Comparison of ENCODE assay signal across 1 cellular context in the genomic region with DNA sequence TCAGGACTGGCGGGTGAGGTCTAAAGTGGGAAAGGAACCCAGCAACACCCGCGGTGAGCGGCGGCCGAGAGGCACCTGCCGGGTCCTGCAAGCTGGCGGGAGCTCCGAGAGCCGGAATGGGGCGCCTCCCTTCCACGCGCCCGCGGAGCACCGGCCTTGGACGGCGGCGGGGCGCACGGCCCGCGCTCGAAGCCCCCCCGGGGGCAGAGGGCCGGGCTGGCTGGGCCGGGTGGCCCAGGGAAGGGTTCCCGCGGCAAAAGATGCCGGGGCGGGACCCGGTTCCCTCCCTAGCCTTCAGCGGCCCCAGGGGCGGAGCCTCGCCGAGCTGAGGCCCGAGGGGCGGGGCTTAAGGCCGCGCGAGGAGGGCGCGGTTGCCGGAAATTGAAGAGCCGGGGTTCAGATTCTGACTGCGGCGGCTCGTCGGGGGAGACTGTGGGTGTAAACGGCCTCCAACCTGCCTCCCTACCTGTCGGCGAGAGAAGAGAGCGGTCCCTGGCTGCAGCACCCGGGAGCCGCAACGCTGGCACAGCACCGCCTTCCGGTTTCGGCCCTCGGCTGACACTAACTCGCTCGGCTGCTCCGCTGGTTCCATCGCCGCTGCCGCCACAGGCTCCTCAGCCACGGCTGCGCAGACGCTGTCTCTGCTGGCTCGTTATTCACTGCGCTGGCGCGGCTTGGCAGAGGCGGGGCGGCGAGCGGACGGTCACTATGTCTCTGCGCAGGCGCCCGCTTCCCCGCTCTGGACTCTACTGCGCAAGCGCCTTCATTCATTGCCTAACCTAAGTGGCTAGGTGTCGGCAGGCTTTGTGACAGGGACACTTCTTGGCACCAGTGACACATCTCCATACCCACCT.
A peak's percentile ranks its signal among the peaks of the same experiment; 100 is the strongest.
TF ChIP-seq lines count a peak whose summit lies in the region.

A gene (minus strand): TSS at position 643 of the 854 bp plus-strand sequence. CDS start 51 bp downstream, at position 592.

TF ChIP-seq in K562, 482 proteins besides CTCF, POLR2A, EP300 and RAD21 (continued from another document and continues in another):
- TF ChIP-seq, protein P1, sequence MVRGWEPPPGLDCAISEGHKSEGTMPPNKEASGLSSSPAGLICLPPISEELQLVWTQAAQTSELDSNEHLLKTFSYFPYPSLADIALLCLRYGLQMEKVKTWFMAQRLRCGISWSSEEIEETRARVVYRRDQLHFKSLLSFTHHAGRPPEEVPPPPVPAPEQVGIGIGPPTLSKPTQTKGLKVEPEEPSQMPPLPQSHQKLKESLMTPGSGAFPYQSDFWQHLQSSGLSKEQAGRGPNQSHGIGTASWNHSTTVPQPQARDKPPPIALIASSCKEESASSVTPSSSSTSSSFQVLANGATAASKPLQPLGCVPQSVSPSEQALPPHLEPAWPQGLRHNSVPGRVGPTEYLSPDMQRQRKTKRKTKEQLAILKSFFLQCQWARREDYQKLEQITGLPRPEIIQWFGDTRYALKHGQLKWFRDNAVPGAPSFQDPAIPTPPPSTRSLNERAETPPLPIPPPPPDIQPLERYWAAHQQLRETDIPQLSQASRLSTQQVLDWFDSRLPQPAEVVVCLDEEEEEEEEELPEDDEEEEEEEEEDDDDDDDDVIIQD (CRISPR knock-in tag; IDR thresholded peaks at IDR 0.05) = no peak
- TF ChIP-seq, protein P2, sequence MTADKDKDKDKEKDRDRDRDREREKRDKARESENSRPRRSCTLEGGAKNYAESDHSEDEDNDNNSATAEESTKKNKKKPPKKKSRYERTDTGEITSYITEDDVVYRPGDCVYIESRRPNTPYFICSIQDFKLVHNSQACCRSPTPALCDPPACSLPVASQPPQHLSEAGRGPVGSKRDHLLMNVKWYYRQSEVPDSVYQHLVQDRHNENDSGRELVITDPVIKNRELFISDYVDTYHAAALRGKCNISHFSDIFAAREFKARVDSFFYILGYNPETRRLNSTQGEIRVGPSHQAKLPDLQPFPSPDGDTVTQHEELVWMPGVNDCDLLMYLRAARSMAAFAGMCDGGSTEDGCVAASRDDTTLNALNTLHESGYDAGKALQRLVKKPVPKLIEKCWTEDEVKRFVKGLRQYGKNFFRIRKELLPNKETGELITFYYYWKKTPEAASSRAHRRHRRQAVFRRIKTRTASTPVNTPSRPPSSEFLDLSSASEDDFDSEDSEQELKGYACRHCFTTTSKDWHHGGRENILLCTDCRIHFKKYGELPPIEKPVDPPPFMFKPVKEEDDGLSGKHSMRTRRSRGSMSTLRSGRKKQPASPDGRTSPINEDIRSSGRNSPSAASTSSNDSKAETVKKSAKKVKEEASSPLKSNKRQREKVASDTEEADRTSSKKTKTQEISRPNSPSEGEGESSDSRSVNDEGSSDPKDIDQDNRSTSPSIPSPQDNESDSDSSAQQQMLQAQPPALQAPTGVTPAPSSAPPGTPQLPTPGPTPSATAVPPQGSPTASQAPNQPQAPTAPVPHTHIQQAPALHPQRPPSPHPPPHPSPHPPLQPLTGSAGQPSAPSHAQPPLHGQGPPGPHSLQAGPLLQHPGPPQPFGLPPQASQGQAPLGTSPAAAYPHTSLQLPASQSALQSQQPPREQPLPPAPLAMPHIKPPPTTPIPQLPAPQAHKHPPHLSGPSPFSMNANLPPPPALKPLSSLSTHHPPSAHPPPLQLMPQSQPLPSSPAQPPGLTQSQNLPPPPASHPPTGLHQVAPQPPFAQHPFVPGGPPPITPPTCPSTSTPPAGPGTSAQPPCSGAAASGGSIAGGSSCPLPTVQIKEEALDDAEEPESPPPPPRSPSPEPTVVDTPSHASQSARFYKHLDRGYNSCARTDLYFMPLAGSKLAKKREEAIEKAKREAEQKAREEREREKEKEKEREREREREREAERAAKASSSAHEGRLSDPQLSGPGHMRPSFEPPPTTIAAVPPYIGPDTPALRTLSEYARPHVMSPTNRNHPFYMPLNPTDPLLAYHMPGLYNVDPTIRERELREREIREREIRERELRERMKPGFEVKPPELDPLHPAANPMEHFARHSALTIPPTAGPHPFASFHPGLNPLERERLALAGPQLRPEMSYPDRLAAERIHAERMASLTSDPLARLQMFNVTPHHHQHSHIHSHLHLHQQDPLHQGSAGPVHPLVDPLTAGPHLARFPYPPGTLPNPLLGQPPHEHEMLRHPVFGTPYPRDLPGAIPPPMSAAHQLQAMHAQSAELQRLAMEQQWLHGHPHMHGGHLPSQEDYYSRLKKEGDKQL (CRISPR knock-in tag; IDR thresholded peaks at IDR 0.05; ENCODE audit: borderline replicate concordance) = no peak
- TF ChIP-seq, protein P3, sequence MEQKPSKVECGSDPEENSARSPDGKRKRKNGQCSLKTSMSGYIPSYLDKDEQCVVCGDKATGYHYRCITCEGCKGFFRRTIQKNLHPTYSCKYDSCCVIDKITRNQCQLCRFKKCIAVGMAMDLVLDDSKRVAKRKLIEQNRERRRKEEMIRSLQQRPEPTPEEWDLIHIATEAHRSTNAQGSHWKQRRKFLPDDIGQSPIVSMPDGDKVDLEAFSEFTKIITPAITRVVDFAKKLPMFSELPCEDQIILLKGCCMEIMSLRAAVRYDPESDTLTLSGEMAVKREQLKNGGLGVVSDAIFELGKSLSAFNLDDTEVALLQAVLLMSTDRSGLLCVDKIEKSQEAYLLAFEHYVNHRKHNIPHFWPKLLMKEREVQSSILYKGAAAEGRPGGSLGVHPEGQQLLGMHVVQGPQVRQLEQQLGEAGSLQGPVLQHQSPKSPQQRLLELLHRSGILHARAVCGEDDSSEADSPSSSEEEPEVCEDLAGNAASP (IDR thresholded peaks at IDR 0.05) = no peak
- TF ChIP-seq BHLHE40 (IDR thresholded peaks at IDR 0.05; ENCODE audit: low read length) (0 out of 2 replicates have a peak, but pooled peaks have one; percentile 34), TBL1XR1 (IDR thresholded peaks at IDR 0.05; ENCODE audit: low read length in 2 of 2) (no peak), SIN3B (IDR thresholded peaks at IDR 0.05; ENCODE audit: low read depth) (0 out of 2 replicates have a peak, but pooled peaks have one; percentile 31), CBFA2T2 (conservative IDR thresholded peaks at IDR 0.05) (no peak), DDX20 (tag; IDR thresholded peaks at IDR 0.05; ENCODE audit: low read depth) (no peak), ZNF23 (CRISPR knock-in tag; IDR thresholded peaks at IDR 0.05) (no peak), ZFP1 (CRISPR knock-in tag; IDR thresholded peaks at IDR 0.05) (no peak), RCOR1 (IDR thresholded peaks at IDR 0.05; ENCODE audit: borderline replicate concordance in 1 of 2, low read depth in 2 of 2, low read length in 2 of 2) (peak in 1 of 2 experiments; percentile 1; a peak in 1 of 4 replicates), ZNF444 (CRISPR knock-in tag; IDR thresholded peaks at IDR 0.05) (no peak), RFX5 (IDR thresholded peaks at IDR 0.05; ENCODE audit: low read depth, low read length) (no peak), TCF3 (CRISPR knock-in tag; IDR thresholded peaks at IDR 0.05) (0 out of 2 replicates have a peak, but pooled peaks have one; percentile 14), TAL1 (IDR thresholded peaks at IDR 0.05) (no peak), NFIC (IDR thresholded peaks at IDR 0.05) (no peak; the same call in none of the 2 replicates), PTRF (tag; IDR thresholded peaks at IDR 0.05) (no peak), GABPA (tag; conservative IDR thresholded peaks at IDR 0.05; ENCODE audit: low read depth) (peak; percentile 87), POLR2G (IDR thresholded peaks at IDR 0.05; ENCODE audit: low read depth, low read length) (peak; percentile 98), RFX7 (CRISPR knock-in tag; IDR thresholded peaks at IDR 0.05) (no peak), HSF4 (CRISPR knock-in tag; IDR thresholded peaks at IDR 0.05; ENCODE audit: borderline replicate concordance) (no peak), NR4A1 (CRISPR knock-in tag; IDR thresholded peaks at IDR 0.05) (no peak), NR4A1 (tag; IDR thresholded peaks at IDR 0.05) (peak; percentile 27; the same call in 1 of the 2 replicates), CREM (IDR thresholded peaks at IDR 0.05; ENCODE audit: low read depth) (peak; percentile 47; the same call in 1 of the 2 replicates), GTF2E2 (tag; IDR thresholded peaks at IDR 0.05) (no peak), GATAD2B (IDR thresholded peaks at IDR 0.05; ENCODE audit: borderline replicate concordance) (peak; percentile 83), BCL6 (CRISPR knock-in tag; IDR thresholded peaks at IDR 0.05) (no peak), PHB (CRISPR knock-in tag; IDR thresholded peaks at IDR 0.05) (0 out of 2 replicates have a peak, but pooled peaks have one; percentile 53), ZBTB7A (IDR thresholded peaks at IDR 0.05; ENCODE audit: borderline replicate concordance, control insufficient read depth, low read depth, low read length) (peak; percentile 70; the same call in 1 of the 2 replicates), ZBED1 (IDR thresholded peaks at IDR 0.05) (peak; percentile 83; the same call in 1 of the 2 replicates)
- TF ChIP-seq, protein P4, sequence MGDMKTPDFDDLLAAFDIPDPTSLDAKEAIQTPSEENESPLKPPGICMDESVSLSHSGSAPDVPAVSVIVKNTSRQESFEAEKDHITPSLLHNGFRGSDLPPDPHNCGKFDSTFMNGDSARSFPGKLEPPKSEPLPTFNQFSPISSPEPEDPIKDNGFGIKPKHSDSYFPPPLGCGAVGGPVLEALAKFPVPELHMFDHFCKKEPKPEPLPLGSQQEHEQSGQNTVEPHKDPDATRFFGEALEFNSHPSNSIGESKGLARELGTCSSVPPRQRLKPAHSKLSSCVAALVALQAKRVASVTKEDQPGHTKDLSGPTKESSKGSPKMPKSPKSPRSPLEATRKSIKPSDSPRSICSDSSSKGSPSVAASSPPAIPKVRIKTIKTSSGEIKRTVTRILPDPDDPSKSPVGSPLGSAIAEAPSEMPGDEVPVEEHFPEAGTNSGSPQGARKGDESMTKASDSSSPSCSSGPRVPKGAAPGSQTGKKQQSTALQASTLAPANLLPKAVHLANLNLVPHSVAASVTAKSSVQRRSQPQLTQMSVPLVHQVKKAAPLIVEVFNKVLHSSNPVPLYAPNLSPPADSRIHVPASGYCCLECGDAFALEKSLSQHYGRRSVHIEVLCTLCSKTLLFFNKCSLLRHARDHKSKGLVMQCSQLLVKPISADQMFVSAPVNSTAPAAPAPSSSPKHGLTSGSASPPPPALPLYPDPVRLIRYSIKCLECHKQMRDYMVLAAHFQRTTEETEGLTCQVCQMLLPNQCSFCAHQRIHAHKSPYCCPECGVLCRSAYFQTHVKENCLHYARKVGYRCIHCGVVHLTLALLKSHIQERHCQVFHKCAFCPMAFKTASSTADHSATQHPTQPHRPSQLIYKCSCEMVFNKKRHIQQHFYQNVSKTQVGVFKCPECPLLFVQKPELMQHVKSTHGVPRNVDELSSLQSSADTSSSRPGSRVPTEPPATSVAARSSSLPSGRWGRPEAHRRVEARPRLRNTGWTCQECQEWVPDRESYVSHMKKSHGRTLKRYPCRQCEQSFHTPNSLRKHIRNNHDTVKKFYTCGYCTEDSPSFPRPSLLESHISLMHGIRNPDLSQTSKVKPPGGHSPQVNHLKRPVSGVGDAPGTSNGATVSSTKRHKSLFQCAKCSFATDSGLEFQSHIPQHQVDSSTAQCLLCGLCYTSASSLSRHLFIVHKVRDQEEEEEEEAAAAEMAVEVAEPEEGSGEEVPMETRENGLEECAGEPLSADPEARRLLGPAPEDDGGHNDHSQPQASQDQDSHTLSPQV (IDR thresholded peaks at IDR 0.05) = peak; percentile 52
- TF ChIP-seq, protein P5, sequence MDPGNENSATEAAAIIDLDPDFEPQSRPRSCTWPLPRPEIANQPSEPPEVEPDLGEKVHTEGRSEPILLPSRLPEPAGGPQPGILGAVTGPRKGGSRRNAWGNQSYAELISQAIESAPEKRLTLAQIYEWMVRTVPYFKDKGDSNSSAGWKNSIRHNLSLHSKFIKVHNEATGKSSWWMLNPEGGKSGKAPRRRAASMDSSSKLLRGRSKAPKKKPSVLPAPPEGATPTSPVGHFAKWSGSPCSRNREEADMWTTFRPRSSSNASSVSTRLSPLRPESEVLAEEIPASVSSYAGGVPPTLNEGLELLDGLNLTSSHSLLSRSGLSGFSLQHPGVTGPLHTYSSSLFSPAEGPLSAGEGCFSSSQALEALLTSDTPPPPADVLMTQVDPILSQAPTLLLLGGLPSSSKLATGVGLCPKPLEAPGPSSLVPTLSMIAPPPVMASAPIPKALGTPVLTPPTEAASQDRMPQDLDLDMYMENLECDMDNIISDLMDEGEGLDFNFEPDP (CRISPR knock-in tag; IDR thresholded peaks at IDR 0.05) = no peak
- TF ChIP-seq, protein P6, sequence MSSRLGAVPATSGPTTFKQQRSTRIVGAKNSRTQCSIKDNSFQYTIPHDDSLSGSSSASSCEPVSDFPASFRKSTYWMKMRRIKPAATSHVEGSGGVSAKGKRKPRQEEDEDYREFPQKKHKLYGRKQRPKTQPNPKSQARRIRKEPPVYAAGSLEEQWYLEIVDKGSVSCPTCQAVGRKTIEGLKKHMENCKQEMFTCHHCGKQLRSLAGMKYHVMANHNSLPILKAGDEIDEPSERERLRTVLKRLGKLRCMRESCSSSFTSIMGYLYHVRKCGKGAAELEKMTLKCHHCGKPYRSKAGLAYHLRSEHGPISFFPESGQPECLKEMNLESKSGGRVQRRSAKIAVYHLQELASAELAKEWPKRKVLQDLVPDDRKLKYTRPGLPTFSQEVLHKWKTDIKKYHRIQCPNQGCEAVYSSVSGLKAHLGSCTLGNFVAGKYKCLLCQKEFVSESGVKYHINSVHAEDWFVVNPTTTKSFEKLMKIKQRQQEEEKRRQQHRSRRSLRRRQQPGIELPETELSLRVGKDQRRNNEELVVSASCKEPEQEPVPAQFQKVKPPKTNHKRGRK (tag; IDR thresholded peaks at IDR 0.05) = no peak
- TF ChIP-seq, protein P7, sequence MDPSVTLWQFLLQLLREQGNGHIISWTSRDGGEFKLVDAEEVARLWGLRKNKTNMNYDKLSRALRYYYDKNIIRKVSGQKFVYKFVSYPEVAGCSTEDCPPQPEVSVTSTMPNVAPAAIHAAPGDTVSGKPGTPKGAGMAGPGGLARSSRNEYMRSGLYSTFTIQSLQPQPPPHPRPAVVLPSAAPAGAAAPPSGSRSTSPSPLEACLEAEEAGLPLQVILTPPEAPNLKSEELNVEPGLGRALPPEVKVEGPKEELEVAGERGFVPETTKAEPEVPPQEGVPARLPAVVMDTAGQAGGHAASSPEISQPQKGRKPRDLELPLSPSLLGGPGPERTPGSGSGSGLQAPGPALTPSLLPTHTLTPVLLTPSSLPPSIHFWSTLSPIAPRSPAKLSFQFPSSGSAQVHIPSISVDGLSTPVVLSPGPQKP (CRISPR knock-in tag; IDR thresholded peaks at IDR 0.05) = no peak
- TF ChIP-seq, protein P8, sequence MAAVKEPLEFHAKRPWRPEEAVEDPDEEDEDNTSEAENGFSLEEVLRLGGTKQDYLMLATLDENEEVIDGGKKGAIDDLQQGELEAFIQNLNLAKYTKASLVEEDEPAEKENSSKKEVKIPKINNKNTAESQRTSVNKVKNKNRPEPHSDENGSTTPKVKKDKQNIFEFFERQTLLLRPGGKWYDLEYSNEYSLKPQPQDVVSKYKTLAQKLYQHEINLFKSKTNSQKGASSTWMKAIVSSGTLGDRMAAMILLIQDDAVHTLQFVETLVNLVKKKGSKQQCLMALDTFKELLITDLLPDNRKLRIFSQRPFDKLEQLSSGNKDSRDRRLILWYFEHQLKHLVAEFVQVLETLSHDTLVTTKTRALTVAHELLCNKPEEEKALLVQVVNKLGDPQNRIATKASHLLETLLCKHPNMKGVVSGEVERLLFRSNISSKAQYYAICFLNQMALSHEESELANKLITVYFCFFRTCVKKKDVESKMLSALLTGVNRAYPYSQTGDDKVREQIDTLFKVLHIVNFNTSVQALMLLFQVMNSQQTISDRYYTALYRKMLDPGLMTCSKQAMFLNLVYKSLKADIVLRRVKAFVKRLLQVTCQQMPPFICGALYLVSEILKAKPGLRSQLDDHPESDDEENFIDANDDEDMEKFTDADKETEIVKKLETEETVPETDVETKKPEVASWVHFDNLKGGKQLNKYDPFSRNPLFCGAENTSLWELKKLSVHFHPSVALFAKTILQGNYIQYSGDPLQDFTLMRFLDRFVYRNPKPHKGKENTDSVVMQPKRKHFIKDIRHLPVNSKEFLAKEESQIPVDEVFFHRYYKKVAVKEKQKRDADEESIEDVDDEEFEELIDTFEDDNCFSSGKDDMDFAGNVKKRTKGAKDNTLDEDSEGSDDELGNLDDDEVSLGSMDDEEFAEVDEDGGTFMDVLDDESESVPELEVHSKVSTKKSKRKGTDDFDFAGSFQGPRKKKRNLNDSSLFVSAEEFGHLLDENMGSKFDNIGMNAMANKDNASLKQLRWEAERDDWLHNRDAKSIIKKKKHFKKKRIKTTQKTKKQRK (IDR thresholded peaks at IDR 0.05; ENCODE audit: borderline replicate concordance, low read depth, low read length) = no peak
